8 cellular contexts compared by ENCODE assay signal in genomic region chr19:2558131-2558530, GRCh38.
A peak's percentile ranks its signal among the peaks of the same experiment; 100 is the strongest.
DNase-seq lines count a peak whose midpoint lies in the region; ATAC-seq, FAIRE-seq and TF ChIP-seq lines count a peak whose summit lies in the region.
"Not testable (repeated sequence)": the region's sequence is repeated elsewhere in the genome, so short reads cannot be mapped to it uniquely, and the experiment has no call there.

No MANE protein-coding gene starts in this region.

- peaks cover 0 to 88% (median 55%) of the 10 kb centered on the region in 11 experiments; a peak in 17 of 22 replicates for H4K20me1 ChIP-seq in BLaER1 treated with 17β-estradiol and CSF1 and Interleukin-3, amounts not matched to agents 10 nM and 100 nM

- intact Hi-C loops in activated B cell treated with CpG ODN at 0.5 μM for 24 hours (cut with micrococcal nuclease); Right ventricle myocardium superior (cut with DNase I); kidney (cut with DNase I); lower lobe of right lung (cut with DNase I): not testable (repeated sequence)
- intact Hi-C loops in posterior vena cava (cut with DNase I) = loop anchor here in 1 of 2 donors (1.0 kb wide), 1 partner anchor 13 kb away; no protein-coding TSS in a partner anchor

- not testable (repeated sequence) for H3K27ac ChIP-seq in BLaER1 treated with 17β-estradiol and CSF1 and Interleukin-3, amounts not matched to agents 10 nM and 100 nM; kidney (ENCODE audit: low read depth in 2 of 2, low read length in 2 of 2); lower lobe of right lung

- peaks cover 0 to 14% (median 3%) of the 10 kb centered on the region in 11 experiments; a peak in 5 of 22 replicates for H3K36me3 ChIP-seq in BLaER1 treated with 17β-estradiol and CSF1 and Interleukin-3, amounts not matched to agents 10 nM and 100 nM
- not testable (repeated sequence) for H3K36me3 ChIP-seq in kidney (ENCODE audit: control insufficient read depth in 1 of 2, insufficient read depth in 2 of 2, low read length in 2 of 2); lower lobe of right lung

- H3K9me3 ChIP-seq in BLaER1 treated with 17β-estradiol and CSF1 and Interleukin-3, amounts not matched to agents 10 nM and 100 nM (replicated peaks in 1 of 11); kidney (ENCODE audit: control insufficient read depth in 1 of 2, low read length in 2 of 2); lower lobe of right lung: not testable (repeated sequence)

- not testable (repeated sequence) for FAIRE-seq in kidney (lab: Jason Lieb, UNC)

- CTCF ChIA-PET in activated B cell treated with CpG ODN at 0.5 μM for 24 hours (lab: Charles Lee) = not testable (repeated sequence)

- POLR2A ChIA-PET in activated B cell treated with CpG ODN at 0.5 μM for 24 hours (lab: Charles Lee) = interaction anchor here (0.6 to 1.1 kb wide), 2 partner anchors 52 to 82 kb away, joined by 3 read pairs; partner anchors contain the start of gene GADD45B

- peaks cover 16% of the 10 kb centered on the region for H3K36me3 Mint-ChIP-seq in activated B cell treated with CpG ODN at 0.5 μM for 24 hours (ENCODE audit: low read depth)
- not testable (repeated sequence) for H3K36me3 Mint-ChIP-seq in activated naive CD8-positive, alpha-beta T cell treated with anti-CD3 and anti-CD28 coated beads for 36 hours

- not testable (repeated sequence) for H3K9ac ChIP-seq in BLaER1 treated with 17β-estradiol and CSF1 and Interleukin-3, amounts not matched to agents 10 nM and 100 nM; kidney (ENCODE audit: low read length in 2 of 2)

- peak overlapping the region; percentile 7 for H3K27ac Mint-ChIP-seq in activated B cell treated with CpG ODN at 0.5 μM for 24 hours
- peak overlapping the region; percentile 25 for H3K27ac Mint-ChIP-seq in activated naive CD8-positive, alpha-beta T cell treated with anti-CD3 and anti-CD28 coated beads for 36 hours
- not testable (repeated sequence) for H3K27ac Mint-ChIP-seq in stimulated activated naive CD8-positive, alpha-beta T cell treated with anti-CD3 and anti-CD28 coated beads, Interleukin-15, amount 100 ng/mL, for 72 hours

- H3K9me3 Mint-ChIP-seq in activated B cell treated with CpG ODN at 0.5 μM for 24 hours; activated naive CD8-positive, alpha-beta T cell treated with anti-CD3 and anti-CD28 coated beads for 36 hours; stimulated activated naive CD8-positive, alpha-beta T cell treated with anti-CD3 and anti-CD28 coated beads, Interleukin-15, amount 100 ng/mL, for 72 hours: not testable (repeated sequence)

- H3K4me1 Mint-ChIP-seq in activated B cell treated with CpG ODN at 0.5 μM for 24 hours = peaks cover 46% of the 10 kb centered on the region
- peaks cover 51% of the 10 kb centered on the region for H3K4me1 Mint-ChIP-seq in activated naive CD8-positive, alpha-beta T cell treated with anti-CD3 and anti-CD28 coated beads for 36 hours
- peaks cover 87% of the 10 kb centered on the region for H3K4me1 Mint-ChIP-seq in stimulated activated naive CD8-positive, alpha-beta T cell treated with anti-CD3 and anti-CD28 coated beads, Interleukin-15, amount 100 ng/mL, for 72 hours

- not testable (repeated sequence) for H3K4me3 Mint-ChIP-seq in activated B cell treated with CpG ODN at 0.5 μM for 24 hours; activated naive CD8-positive, alpha-beta T cell treated with anti-CD3 and anti-CD28 coated beads for 36 hours
- H3K4me3 Mint-ChIP-seq in stimulated activated naive CD8-positive, alpha-beta T cell treated with anti-CD3 and anti-CD28 coated beads, Interleukin-15, amount 100 ng/mL, for 72 hours = peak overlapping the region; percentile 46 to 51

- not testable (repeated sequence) for TF ChIP-seq CTCF in activated B cell treated with CpG ODN at 0.5 μM for 24 hours (IDR thresholded peaks at IDR 0.05); kidney (IDR thresholded peaks at IDR 0.05; ENCODE audit: borderline replicate concordance, extremely low read depth, insufficient read depth); lower lobe of right lung (IDR thresholded peaks at IDR 0.05)

- DNase-seq in activated B cell treated with CpG ODN at 0.5 μM for 24 hours; activated naive CD8-positive, alpha-beta T cell treated with anti-CD3 and anti-CD28 coated beads for 36 hours; stimulated activated naive CD8-positive, alpha-beta T cell treated with anti-CD3 and anti-CD28 coated beads, Interleukin-15, amount 100 ng/mL, for 72 hours: not testable (repeated sequence)
- DNase-seq in Right ventricle myocardium superior = peak; percentile 8
- peak; percentile 7 for DNase-seq in kidney
- DNase-seq in lower lobe of right lung = peak; percentile 17
- DNase-seq in posterior vena cava (ENCODE audit: low spot score) = peak; percentile 26

- peak overlapping the region in 10 of 11 experiments; percentile 56 to 88 (median 70); a peak in 17 of 22 replicates for H3K4me2 ChIP-seq in BLaER1 treated with 17β-estradiol and CSF1 and Interleukin-3, amounts not matched to agents 10 nM and 100 nM

- H3K4me1 ChIP-seq in BLaER1 treated with 17β-estradiol and CSF1 and Interleukin-3, amounts not matched to agents 10 nM and 100 nM = peaks cover 59 to 87% (median 82%) of the 10 kb centered on the region in 10 experiments
- H3K4me1 ChIP-seq in kidney (ENCODE audit: control insufficient read depth in 1 of 2, insufficient read depth in 1 of 2, low read depth in 1 of 2, low read length in 2 of 2); lower lobe of right lung: not testable (repeated sequence)

- H3K4me3 ChIP-seq in BLaER1 treated with 17β-estradiol and CSF1 and Interleukin-3, amounts not matched to agents 10 nM and 100 nM; kidney (ENCODE audit: low read length in 2 of 2); lower lobe of right lung: not testable (repeated sequence)

- ATAC-seq in activated B cell treated with CpG ODN at 0.5 μM for 24 hours (ENCODE audit: low read depth); Right ventricle myocardium superior (ENCODE audit: poor library complexity); lower lobe of right lung; stimulated activated naive CD8-positive, alpha-beta T cell treated with anti-CD3 and anti-CD28 coated beads, Interleukin-15, amount 100 ng/mL, for 72 hours: not testable (repeated sequence)

- not testable (repeated sequence) for H3K27me3 ChIP-seq in BLaER1 treated with 17β-estradiol and CSF1 and Interleukin-3, amounts not matched to agents 10 nM and 100 nM; lower lobe of right lung (ENCODE audit: low read depth)

- not testable (repeated sequence) for H3K27me3 Mint-ChIP-seq in activated B cell treated with CpG ODN at 0.5 μM for 24 hours; activated naive CD8-positive, alpha-beta T cell treated with anti-CD3 and anti-CD28 coated beads for 36 hours; stimulated activated naive CD8-positive, alpha-beta T cell treated with anti-CD3 and anti-CD28 coated beads, Interleukin-15, amount 100 ng/mL, for 72 hours
